16 cellular contexts compared by ENCODE assay signal in genomic region chr6:169623975-169624374, GRCh38.
DNase-seq lines count a peak whose midpoint lies in the region; ATAC-seq, FAIRE-seq and TF ChIP-seq lines count a peak whose summit lies in the region.
"Had no signal": no experiment of that assay in that cellular context is flagged by ENCODE, and none has a peak within 500 bp of the region (broad histone marks: within the 10 kb centered on the region; RNA-seq: fewer than 3 reads in every experiment).

No MANE protein-coding gene starts in this region.

- H3K27ac Mint-ChIP-seq in astrocyte (ENCODE audit: unreplicated experiment) (peak overlapping the region; percentile 41), progenitor cell of endocrine pancreas (peak overlapping the region; percentile 64)
- no peak overlapping the region for H3K27ac Mint-ChIP-seq in activated T-helper 1 cell treated with anti-CD3 and anti-CD28 coated beads, Interleukin-12 subunit alpha, Interleukin-12 subunit beta, Interleukin-2, Interleukin-4 antibody, amounts not matched to agents 30 ng/mL and 10 ng/mL and 1 ng/mL, durations not matched to agents 14 hours and 24 hours and 36 hours
- H3K27ac Mint-ChIP-seq: CD4-positive, alpha-beta memory T cell had no signal

- intact Hi-C loops in HepG2 (cut with micrococcal nuclease; ENCODE audit: unreplicated experiment), result no loop called here
- intact Hi-C loops in activated T-helper 1 cell treated with anti-CD3 and anti-CD28 coated beads, Interleukin-12 subunit alpha, Interleukin-12 subunit beta, Interleukin-2, Interleukin-4 antibody, amounts not matched to agents 30 ng/mL and 10 ng/mL and 1 ng/mL, durations not matched to agents 14 hours and 24 hours and 36 hours (cut with micrococcal nuclease), result no loop called here

- no peaks in the 10 kb centered on the region for H3K27me3 Mint-ChIP-seq in astrocyte (ENCODE audit: low read depth, unreplicated experiment)
- no peaks in the 10 kb centered on the region for H3K27me3 Mint-ChIP-seq in progenitor cell of endocrine pancreas
- no peaks in the 10 kb centered on the region for H3K27me3 Mint-ChIP-seq in activated T-helper 1 cell treated with anti-CD3 and anti-CD28 coated beads, Interleukin-12 subunit alpha, Interleukin-12 subunit beta, Interleukin-2, Interleukin-4 antibody, amounts not matched to agents 30 ng/mL and 10 ng/mL and 1 ng/mL, durations not matched to agents 14 hours and 24 hours and 36 hours (ENCODE audit: insufficient read depth)
- H3K27me3 Mint-ChIP-seq: CD4-positive, alpha-beta memory T cell had no signal

- ATAC-seq in HepG2, result no peak
- ATAC-seq in HG02884 (IDR thresholded peaks at IDR 0.05; ENCODE audit: unreplicated experiment), result no peak
- no peak for ATAC-seq in esophagus mucosa
- ATAC-seq: A549, GM12878 had no signal

- POLR2A ChIA-PET in HepG2 (lab: Yijun Ruan, JAX), result no interaction called here

- H3K4me1 Mint-ChIP-seq in astrocyte (ENCODE audit: low read depth, unreplicated experiment) (peaks cover 21% of the 10 kb centered on the region), progenitor cell of endocrine pancreas (ENCODE audit: low read depth) (peaks cover 22% of the 10 kb centered on the region)
- H3K4me1 Mint-ChIP-seq in activated T-helper 1 cell treated with anti-CD3 and anti-CD28 coated beads, Interleukin-12 subunit alpha, Interleukin-12 subunit beta, Interleukin-2, Interleukin-4 antibody, amounts not matched to agents 30 ng/mL and 10 ng/mL and 1 ng/mL, durations not matched to agents 14 hours and 24 hours and 36 hours (ENCODE audit: low read depth), result no peaks in the 10 kb centered on the region
- H3K4me1 Mint-ChIP-seq: CD4-positive, alpha-beta memory T cell had no signal

- H3K79me2 ChIP-seq in astrocyte (ENCODE audit: insufficient read depth, low read length), result no peaks in the 10 kb centered on the region
- H3K79me2 ChIP-seq in HepG2 (ENCODE audit: insufficient read depth, low read length), result no peaks in the 10 kb centered on the region

- no peak for TF ChIP-seq RAD21 in HepG2 (CRISPR knock-in tag; IDR thresholded peaks at IDR 0.05)

- TF ChIP-seq CTCF in astrocyte (IDR thresholded peaks at IDR 0.05; ENCODE audit: insufficient read depth, low read depth, low read length) (no peak), HepG2 (CRISPR knock-in tag; IDR thresholded peaks at IDR 0.05) (no peak), progenitor cell of endocrine pancreas (IDR thresholded peaks at IDR 0.05; ENCODE audit: unreplicated experiment) (no peak)

- H3K4me3 ChIP-seq in astrocyte (ENCODE audit: insufficient read depth, low read depth, low read length) (no peak overlapping the region), HepG2 (replicated peaks in 1 of 3; ENCODE audit: insufficient read depth in 1 of 3, low read depth in 2 of 3, low read length in 3 of 3) (no peak overlapping the region)
- H3K4me3 ChIP-seq: A549, GM12878 had no signal

- H4K20me1 ChIP-seq in astrocyte (ENCODE audit: insufficient read depth, low read length) (no peaks in the 10 kb centered on the region), HepG2 (ENCODE audit: insufficient read depth, low read length) (no peaks in the 10 kb centered on the region)

- FAIRE-seq in astrocyte (lab: Jason Lieb, UNC) (no peak), HepG2 (lab: Jason Lieb, UNC) (no peak)
- FAIRE-seq: A549, GM12878 had no signal

- H2AFZ ChIP-seq in astrocyte (ENCODE audit: low read depth, low read length), result no peak overlapping the region
- H2AFZ ChIP-seq in HepG2 (ENCODE audit: low read length), result no peak overlapping the region

- H3K4me1 ChIP-seq in astrocyte (ENCODE audit: insufficient read depth, low read length), result peaks cover 18% of the 10 kb centered on the region
- H3K4me1 ChIP-seq in HepG2 (ENCODE audit: insufficient read depth, low read length), result peaks cover 20% of the 10 kb centered on the region
- H3K4me1 ChIP-seq: BE2C had no signal

- WGBS in HepG2 (ENCODE audit: low lambda C conversion rate), result 97% methylated on average over 22 of the region's 22 CpGs

- TF ChIP-seq POLR2A in HepG2 (IDR thresholded peaks at IDR 0.05; ENCODE audit: insufficient read depth in 1 of 2, low read depth in 2 of 2, low read length in 2 of 2), result no peak

- no TSS peak for BruUV-seq in HepG2 (replicated peaks; lab: Mats Ljungman, UMichigan)

- H3K4me2 ChIP-seq in astrocyte (ENCODE audit: low read length) (no peak overlapping the region), HepG2 (ENCODE audit: low read depth, low read length) (no peak overlapping the region)
- H3K4me2 ChIP-seq: A549 had no signal

- H3K36me3 ChIP-seq in astrocyte (ENCODE audit: insufficient read depth, low read length) (no peaks in the 10 kb centered on the region), HepG2 (replicated peaks in 1 of 2; ENCODE audit: control insufficient read depth in 1 of 2, insufficient read depth in 2 of 2, low read length in 2 of 2) (peaks cover 21 to 29% of the 10 kb centered on the region in 2 experiments; a peak in 4 of 5 replicates)

- in situ Hi-C loops in HepG2 (cut with HindIII; ENCODE audit: extremely low pct_ligation_motif_present, low pct_unique_long_range_greater_than_20kb), result no loop called here

- H3K9me3 Mint-ChIP-seq in astrocyte (ENCODE audit: unreplicated experiment), result no peaks in the 10 kb centered on the region
- H3K9me3 Mint-ChIP-seq in progenitor cell of endocrine pancreas (ENCODE audit: low read depth), result no peaks in the 10 kb centered on the region
- H3K9me3 Mint-ChIP-seq in activated T-helper 1 cell treated with anti-CD3 and anti-CD28 coated beads, Interleukin-12 subunit alpha, Interleukin-12 subunit beta, Interleukin-2, Interleukin-4 antibody, amounts not matched to agents 30 ng/mL and 10 ng/mL and 1 ng/mL, durations not matched to agents 14 hours and 24 hours and 36 hours, result no peaks in the 10 kb centered on the region
- H3K9me3 Mint-ChIP-seq: CD4-positive, alpha-beta memory T cell had no signal

- H3K36me3 Mint-ChIP-seq in astrocyte (ENCODE audit: low read depth, unreplicated experiment) (peaks cover 9% of the 10 kb centered on the region), progenitor cell of endocrine pancreas (ENCODE audit: insufficient read depth) (peaks cover 21% of the 10 kb centered on the region)
- no peaks in the 10 kb centered on the region for H3K36me3 Mint-ChIP-seq in activated T-helper 1 cell treated with anti-CD3 and anti-CD28 coated beads, Interleukin-12 subunit alpha, Interleukin-12 subunit beta, Interleukin-2, Interleukin-4 antibody, amounts not matched to agents 30 ng/mL and 10 ng/mL and 1 ng/mL, durations not matched to agents 14 hours and 24 hours and 36 hours (ENCODE audit: low read depth)

- CTCF ChIA-PET in HepG2 (lab: Yijun Ruan, JAX; ENCODE audit: low intra/inter-chr PET ratio, low total read pairs), result no interaction called here

- H3K4me3 Mint-ChIP-seq in astrocyte (ENCODE audit: unreplicated experiment) (no peak overlapping the region), progenitor cell of endocrine pancreas (ENCODE audit: low read depth) (no peak overlapping the region)
- no peak overlapping the region for H3K4me3 Mint-ChIP-seq in activated T-helper 1 cell treated with anti-CD3 and anti-CD28 coated beads, Interleukin-12 subunit alpha, Interleukin-12 subunit beta, Interleukin-2, Interleukin-4 antibody, amounts not matched to agents 30 ng/mL and 10 ng/mL and 1 ng/mL, durations not matched to agents 14 hours and 24 hours and 36 hours
- H3K4me3 Mint-ChIP-seq: CD4-positive, alpha-beta memory T cell had no signal

- DNase-seq in astrocyte (ENCODE audit: low read depth), result no peak
- no peak for DNase-seq in HepG2 (ENCODE audit: low spot score)
- no peak for DNase-seq in progenitor cell of endocrine pancreas (ENCODE audit: low spot score, unreplicated experiment)
- no peak for DNase-seq in activated T-helper 1 cell treated with anti-CD3 and anti-CD28 coated beads, Interleukin-12 subunit alpha, Interleukin-12 subunit beta, Interleukin-2, Interleukin-4 antibody, amounts not matched to agents 30 ng/mL and 10 ng/mL and 1 ng/mL, durations not matched to agents 14 hours and 24 hours and 36 hours (ENCODE audit: low spot score)
- DNase-seq in NOMO-1 treated with dmso at 0.1 percent for 144 hours (lab: John Stamatoyannopoulos, UW; ENCODE audit: unreplicated experiment), result no peak
- DNase-seq: BE2C; CD4-positive, alpha-beta memory T cell; DMS79; GOT3; HCEC 1CT; IMR-90 had no signal

- TF ChIP-seq EP300 in HepG2 (IDR thresholded peaks at IDR 0.05; ENCODE audit: low read depth in 2 of 2, low read length in 2 of 2) (no peak), HepG2 (CRISPR knock-in tag; IDR thresholded peaks at IDR 0.05; ENCODE audit: borderline replicate concordance) (no peak)

- H3K9me3 ChIP-seq in astrocyte (ENCODE audit: insufficient read depth, low read depth, low read length) (no peaks in the 10 kb centered on the region), HepG2 (ENCODE audit: low read length) (no peaks in the 10 kb centered on the region)
- H3K9me3 ChIP-seq: A549, BE2C had no signal

- H3K27me3 ChIP-seq in astrocyte (ENCODE audit: insufficient read depth, low read length), result no peaks in the 10 kb centered on the region
- no peaks in the 10 kb centered on the region for H3K27me3 ChIP-seq in HepG2 (ENCODE audit: control insufficient read depth in 1 of 2, insufficient read depth in 2 of 2, low read length in 2 of 2)
- H3K27me3 ChIP-seq: BE2C had no signal

- no peak overlapping the region for H3K9ac ChIP-seq in astrocyte (ENCODE audit: low read length)
- no peak overlapping the region for H3K9ac ChIP-seq in HepG2 (ENCODE audit: insufficient read depth, low read depth, low read length)

- H3K27ac ChIP-seq in astrocyte (ENCODE audit: low read depth, low read length) (no peak overlapping the region), HepG2 (ENCODE audit: extremely low read length, insufficient read depth, low read length) (no peak overlapping the region)
- H3K27ac ChIP-seq: A549, C4-2B had no signal

TF ChIP-seq in HepG2, 621 proteins besides CTCF, POLR2A, EP300 and RAD21 (continues in another document):
- TF ChIP-seq MEF2D (CRISPR knock-in tag; IDR thresholded peaks at IDR 0.05) (no peak), SP1 (IDR thresholded peaks at IDR 0.05) (no peak), SP1 (CRISPR knock-in tag; IDR thresholded peaks at IDR 0.05) (no peak), ZNF33A (CRISPR knock-in tag; IDR thresholded peaks at IDR 0.05; ENCODE audit: borderline replicate concordance) (no peak), MNT (IDR thresholded peaks at IDR 0.05) (peak; percentile 81)
